ENCODE assay signal across 7 cellular contexts in genomic region chr16:50742521-50743150, GRCh38. TPM values are rescaled to one million over a fixed set of nuclear protein-coding genes. Genes with fewer than 3 reads are reported as not detected.
DNase-seq lines count a peak whose midpoint lies in the region; ATAC-seq and TF ChIP-seq lines count a peak whose summit lies in the region.

No MANE protein-coding gene starts in this region.

- ATAC-seq in GM18505 (IDR thresholded peaks at IDR 0.05; ENCODE audit: unreplicated experiment) = peak; percentile 7
- no peak for ATAC-seq in GM18868 (IDR thresholded peaks at IDR 0.05; ENCODE audit: unreplicated experiment)

- intact Hi-C loops in activated T-helper 2 cell treated with anti-CD3 and anti-CD28 coated beads, Interferon-gamma antibody, Interleukin-2, Interleukin-4, amounts not matched to agents 10 μg/mL and 5 μg/mL and 100 μg/mL, durations not matched to agents 14 hours and 24 hours and 36 hours (cut with micrococcal nuclease) = loop anchor here (5.0 to 10.0 kb wide), 3 partner anchors 405 to 718 kb away; partner anchors contain the start of genes CNEP1R1 and HEATR3

- no peaks in the 10 kb centered on the region for H3K27me3 Mint-ChIP-seq in activated T-helper 2 cell treated with anti-CD3 and anti-CD28 coated beads, Interferon-gamma antibody, Interleukin-2, Interleukin-4, amounts not matched to agents 10 μg/mL and 5 μg/mL and 100 μg/mL, durations not matched to agents 14 hours and 24 hours and 36 hours (ENCODE audit: low read depth)
- H3K27me3 Mint-ChIP-seq in neural crest cell (ENCODE audit: low read depth) = peaks cover 37% of the 10 kb centered on the region

- no peaks in the 10 kb centered on the region for H3K9me3 Mint-ChIP-seq in activated T-helper 2 cell treated with anti-CD3 and anti-CD28 coated beads, Interferon-gamma antibody, Interleukin-2, Interleukin-4, amounts not matched to agents 10 μg/mL and 5 μg/mL and 100 μg/mL, durations not matched to agents 14 hours and 24 hours and 36 hours
- no peaks in the 10 kb centered on the region for H3K9me3 Mint-ChIP-seq in neural crest cell

- H3K4me1 Mint-ChIP-seq in activated T-helper 2 cell treated with anti-CD3 and anti-CD28 coated beads, Interferon-gamma antibody, Interleukin-2, Interleukin-4, amounts not matched to agents 10 μg/mL and 5 μg/mL and 100 μg/mL, durations not matched to agents 14 hours and 24 hours and 36 hours (ENCODE audit: low read depth) = peaks cover 44% of the 10 kb centered on the region
- H3K4me1 Mint-ChIP-seq in neural crest cell = peaks cover 15% of the 10 kb centered on the region

- H3K36me3 Mint-ChIP-seq in activated T-helper 2 cell treated with anti-CD3 and anti-CD28 coated beads, Interferon-gamma antibody, Interleukin-2, Interleukin-4, amounts not matched to agents 10 μg/mL and 5 μg/mL and 100 μg/mL, durations not matched to agents 14 hours and 24 hours and 36 hours (ENCODE audit: low read depth) = peaks cover 41% of the 10 kb centered on the region
- no peaks in the 10 kb centered on the region for H3K36me3 Mint-ChIP-seq in neural crest cell (ENCODE audit: low read depth)

- H3K27ac Mint-ChIP-seq in activated T-helper 2 cell treated with anti-CD3 and anti-CD28 coated beads, Interferon-gamma antibody, Interleukin-2, Interleukin-4, amounts not matched to agents 10 μg/mL and 5 μg/mL and 100 μg/mL, durations not matched to agents 14 hours and 24 hours and 36 hours = peak overlapping the region; percentile 94
- no peak overlapping the region for H3K27ac Mint-ChIP-seq in neural crest cell (ENCODE audit: unreplicated experiment)

- TF ChIP-seq POLR2A in GM18505 (IDR thresholded peaks at IDR 0.05; ENCODE audit: borderline replicate concordance, extremely low read depth, insufficient read depth, insufficient read length) (no peak), NB4 (IDR thresholded peaks at IDR 0.05; ENCODE audit: extremely low read depth, insufficient read length) (no peak)

- DNase-seq in NB4 (ENCODE audit: low read depth) (peak; percentile 51), fibroblast of villous mesenchyme (ENCODE audit: low read depth) (peak; percentile 43), neural crest cell (ENCODE audit: low read depth, low spot score) (no peak), T1000 (lab: John Stamatoyannopoulos, UW) (no peak)
- DNase-seq in activated T-helper 2 cell treated with anti-CD3 and anti-CD28 coated beads, Interferon-gamma antibody, Interleukin-2, Interleukin-4, amounts not matched to agents 10 μg/mL and 5 μg/mL and 100 μg/mL, durations not matched to agents 14 hours and 24 hours and 36 hours (ENCODE audit: low spot score) = peak; percentile 45

- H3K4me3 Mint-ChIP-seq in activated T-helper 2 cell treated with anti-CD3 and anti-CD28 coated beads, Interferon-gamma antibody, Interleukin-2, Interleukin-4, amounts not matched to agents 10 μg/mL and 5 μg/mL and 100 μg/mL, durations not matched to agents 14 hours and 24 hours and 36 hours (ENCODE audit: low read depth) = peak overlapping the region; percentile 90
- H3K4me3 Mint-ChIP-seq in neural crest cell = peak overlapping the region; percentile 86

- H3K4me3 ChIP-seq in NB4 (ENCODE audit: low read depth, low read length) (peak overlapping the region; percentile 71), fibroblast of villous mesenchyme (ENCODE audit: low read depth, low read length) (peak overlapping the region; percentile 75)

- TF ChIP-seq CTCF in NB4 (IDR thresholded peaks at IDR 0.05; ENCODE audit: low read depth, low read length) (no peak), fibroblast of villous mesenchyme (IDR thresholded peaks at IDR 0.05; ENCODE audit: insufficient read depth, low read depth, low read length) (no peak), neural crest cell (conservative IDR thresholded peaks at IDR 0.05) (no peak)

RNA-seq across cellular contexts. Expression of gene CYLD, which starts 0.8 kb away (rescaled TPM):
- 189 and 201 TPM in 2 replicates for total RNA-seq in activated T-helper 2 cell treated with anti-CD3 and anti-CD28 coated beads, Interferon-gamma antibody, Interleukin-2, Interleukin-4, amounts not matched to agents 10 μg/mL and 5 μg/mL and 100 μg/mL, durations not matched to agents 14 hours and 24 hours and 36 hours
- total RNA-seq in fibroblast of villous mesenchyme = 35.4 and 67.8 TPM in 2 replicates
- total RNA-seq in neural crest cell = 10.1 and 11.9 TPM in 2 replicates

RNA-seq across cellular contexts. Expression of gene NOD2, which starts 49.2 kb away (rescaled TPM):
- total RNA-seq in activated T-helper 2 cell treated with anti-CD3 and anti-CD28 coated beads, Interferon-gamma antibody, Interleukin-2, Interleukin-4, amounts not matched to agents 10 μg/mL and 5 μg/mL and 100 μg/mL, durations not matched to agents 14 hours and 24 hours and 36 hours = 7.4 and 8.8 TPM in 2 replicates
- total RNA-seq in fibroblast of villous mesenchyme (not detected in 2 replicates), neural crest cell (0.51 and 0.57 TPM in 2 replicates)

Comparison
In these comparisons a context has a peak if more than half of its experiments do, and no peak if none do; other contexts are left out.
1. DNase-seq: peak in NB4 (single experiment), activated T-helper 2 cell treated with anti-CD3 and anti-CD28 coated beads, Interferon-gamma antibody, Interleukin-2, Interleukin-4, amounts not matched to agents 10 μg/mL and 5 μg/mL and 100 μg/mL, durations not matched to agents 14 hours and 24 hours and 36 hours (single experiment) and fibroblast of villous mesenchyme (single experiment); none in neural crest cell (single experiment) and T1000 (single experiment).